9 cellular contexts compared by ENCODE assay signal in genomic region chr2:43637030-43637803, GRCh38. TPM values are rescaled to one million over a fixed set of nuclear protein-coding genes. Genes with fewer than 3 reads are reported as not detected.
A peak's percentile ranks its signal among the peaks of the same experiment; 100 is the strongest.
DNase-seq lines count a peak whose midpoint lies in the region; ATAC-seq and TF ChIP-seq lines count a peak whose summit lies in the region.
"Had no signal": no experiment of that assay in that cellular context is flagged by ENCODE, and none has a peak within 500 bp of the region (broad histone marks: within the 10 kb centered on the region; RNA-seq: fewer than 3 reads in every experiment).

Gene PLEKHH2 (plus strand): TSS chr2:43637260. CDS start chr2:43644674, 7,414 bp downstream.

- H3K4me3 ChIP-seq in coronary artery = peak within 1 kb of the TSS; percentile 94

- H3K27ac ChIP-seq in coronary artery = peak within 1 kb of the TSS; percentile 86 to 92

- peak; percentile 76 for DNase-seq in A172 (ENCODE audit: low spot score)
- peak; percentile 71 for DNase-seq in NCI-H226
- DNase-seq in activated CD4-positive, alpha-beta T cell treated with anti-CD3 and anti-CD28 coated beads for 4 hours = peak; percentile 83 to 86
- DNase-seq in coronary artery (ENCODE audit: low spot score) = peak; percentile 95
- peak; percentile 89 for DNase-seq in kidney tubule cell (ENCODE audit: low spot score)
- DNase-seq in stimulated activated CD4-positive, alpha-beta T cell treated with anti-CD3 and anti-CD28 coated beads, Interleukin-15, amount 100 ng/mL, for 24 hours = peak; percentile 93
- DNase-seq: DND-41 had no signal

- ATAC-seq in GM18868 (IDR thresholded peaks at IDR 0.05; ENCODE audit: unreplicated experiment) (peak; percentile 100), HG03108 (IDR thresholded peaks at IDR 0.05; ENCODE audit: unreplicated experiment) (peak; percentile 100)

- TF ChIP-seq CTCF in coronary artery (IDR thresholded peaks at IDR 0.05) = no peak

RNA-seq across cellular contexts. Expression of gene PLEKHH2, which starts in this region (rescaled TPM):
- 0.98 and 4.6 TPM in 2 replicates for total RNA-seq in A172 (2014; rRNA removed; shearing (Covaris generic))

Comparison
In these comparisons a context has a peak if more than half of its experiments do, and no peak if none do; other contexts are left out.
1. Peak in every context shown above with its lines: DNase-seq, ATAC-seq, H3K4me3 ChIP-seq and H3K27ac ChIP-seq.